ENCODE assay signal across 2 cellular contexts in genomic region chr12:132329036-132329738, GRCh38.
TF ChIP-seq lines count a peak whose summit lies in the region.

GALNT9 (minus strand) TSS chr12:132329589; CDS start chr12:132329203, 386 bp downstream.

TF ChIP-seq in IMR-90, 13 proteins besides CTCF, POLR2A, EP300 and RAD21:
- TF ChIP-seq MAFK (IDR thresholded peaks at IDR 0.05; ENCODE audit: low read depth, low read length), result no peak
- no peak for TF ChIP-seq CHD1 (IDR thresholded peaks at IDR 0.05; ENCODE audit: low read depth, low read length)
- TF ChIP-seq BHLHE40 (IDR thresholded peaks at IDR 0.05; ENCODE audit: low read depth, low read length), result no peak
- TF ChIP-seq ELK1 (IDR thresholded peaks at IDR 0.05; ENCODE audit: borderline replicate concordance, low read depth, low read length), result no peak
- TF ChIP-seq SMC3 (IDR thresholded peaks at IDR 0.05; ENCODE audit: low read depth, low read length), result no peak
- TF ChIP-seq MXI1 (IDR thresholded peaks at IDR 0.05; ENCODE audit: borderline replicate concordance, low read depth, low read length), result no peak
TF ChIP-seq in IMR-90: peak in this region for 0.

TF ChIP-seq in K562, 482 proteins besides CTCF, POLR2A, EP300 and RAD21:
- 0 out of 2 replicates have a peak, but pooled peaks have one; percentile 14 for TF ChIP-seq EHMT2 (IDR thresholded peaks at IDR 0.05)
- no peak for TF ChIP-seq CHD4 (IDR thresholded peaks at IDR 0.05; ENCODE audit: insufficient read depth, insufficient replicate concordance, low read depth, low read length, poor library complexity, severe bottlenecking)
- TF ChIP-seq ZBTB7A (IDR thresholded peaks at IDR 0.05; ENCODE audit: borderline replicate concordance, control insufficient read depth, low read depth, low read length), result peak; percentile 68; the same call in 1 of the 2 replicates
